20 cellular contexts compared by ENCODE assay signal in the genomic region with DNA sequence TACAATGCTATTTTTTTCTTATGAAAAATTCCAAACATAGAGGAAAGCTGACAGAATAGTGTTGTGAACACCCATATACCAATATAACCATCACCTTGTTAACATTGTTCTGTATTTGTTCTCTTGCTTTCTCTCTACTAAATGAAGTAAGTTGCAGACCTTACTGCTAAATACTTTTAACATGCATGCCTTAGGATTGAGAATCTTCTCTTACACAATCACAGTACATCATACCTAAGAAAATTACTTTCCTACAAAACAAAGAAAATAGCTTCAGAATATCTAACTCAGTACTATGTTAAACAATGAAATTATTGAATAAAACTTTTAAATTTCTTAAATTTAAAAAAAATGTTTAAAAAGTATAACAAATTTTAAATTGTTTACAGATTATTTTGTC.
A peak's percentile ranks its signal among the peaks of the same experiment; 100 is the strongest.
DNase-seq lines count a peak whose midpoint lies in the region; ATAC-seq, FAIRE-seq and TF ChIP-seq lines count a peak whose summit lies in the region.
"Had no signal": no experiment of that assay in that cellular context is flagged by ENCODE, and none has a peak within 500 bp of the region (broad histone marks: within the 10 kb centered on the region; RNA-seq: fewer than 3 reads in every experiment).

No MANE protein-coding gene starts in this region.

- H3K4me1 Mint-ChIP-seq in activated CD4-positive, alpha-beta T cell treated with anti-CD3 and anti-CD28 coated beads, Interleukin-2, amount 10 ng/mL, durations not matched to agents 7 days and 5 days, result no peaks in the 10 kb centered on the region

- CTCF ChIA-PET in activated CD4-positive, alpha-beta T cell treated with anti-CD3 and anti-CD28 coated beads, Interleukin-2, amount 10 ng/mL, durations not matched to agents 7 days and 5 days (lab: Charles Lee), result no interaction called here

- TF ChIP-seq POLR2A in prostate gland (IDR thresholded peaks at IDR 0.05), result no peak

- TF ChIP-seq CTCF in fibroblast of pulmonary artery (IDR thresholded peaks at IDR 0.05; ENCODE audit: low read length, missing control alignments) (no peak), prostate gland (IDR thresholded peaks at IDR 0.05) (no peak)

- no peak overlapping the region for H3K4me3 Mint-ChIP-seq in activated CD4-positive, alpha-beta T cell treated with anti-CD3 and anti-CD28 coated beads, Interleukin-2, amount 10 ng/mL, durations not matched to agents 7 days and 5 days
- H3K4me3 Mint-ChIP-seq: CD14-positive monocyte had no signal

- DNase-seq in GM19239 (ENCODE audit: insufficient read length, low spot score) (no peak), amniotic epithelial cell (ENCODE audit: low read depth) (peak; percentile 60), fibroblast of pulmonary artery (ENCODE audit: low read depth) (peak; percentile 48), skeletal muscle cell (ENCODE audit: low read depth) (peak; percentile 4), prostate gland (ENCODE audit: low spot score) (no peak), NCI-H128 (lab: John Stamatoyannopoulos, UW; ENCODE audit: unreplicated experiment) (no peak)
- DNase-seq in activated CD4-positive, alpha-beta T cell treated with anti-CD3 and anti-CD28 coated beads, Interleukin-2, amount 10 ng/mL, durations not matched to agents 7 days and 5 days, result no peak
- DNase-seq: ACHN, GF-D8, GOT3, KBM-7, NCI-H1105 treated with DMSO at 0.1 percent for 48 hours, NCI-H1694 treated with DMSO at 0.1 percent for 48 hours, NCI-H748 treated with DMSO at 0.1 percent for 48 hours, PC-9, SJCRH30 had no signal

- H3K27me3 Mint-ChIP-seq in activated CD4-positive, alpha-beta T cell treated with anti-CD3 and anti-CD28 coated beads, Interleukin-2, amount 10 ng/mL, durations not matched to agents 7 days and 5 days, result no peaks in the 10 kb centered on the region

- peaks cover 19% of the 10 kb centered on the region for H3K36me3 Mint-ChIP-seq in activated CD4-positive, alpha-beta T cell treated with anti-CD3 and anti-CD28 coated beads, Interleukin-2, amount 10 ng/mL, durations not matched to agents 7 days and 5 days (ENCODE audit: low read depth)

- H3K4me1 ChIP-seq in prostate gland (replicated peaks), result no peaks in the 10 kb centered on the region
- H3K4me1 ChIP-seq: SJCRH30 had no signal

- no peaks in the 10 kb centered on the region for H3K36me3 ChIP-seq in prostate gland

- H3K27ac ChIP-seq in prostate gland, result no peak overlapping the region
- H3K27ac ChIP-seq: PC-9, SJCRH30 had no signal

- no peaks in the 10 kb centered on the region for H3K27me3 ChIP-seq in prostate gland (replicated peaks; ENCODE audit: insufficient read depth)
- H3K27me3 ChIP-seq: SJCRH30 had no signal

- no peak overlapping the region for H3K4me3 ChIP-seq in fibroblast of pulmonary artery (replicated peaks; ENCODE audit: low read depth, low read length)
- no peak overlapping the region for H3K4me3 ChIP-seq in skeletal muscle cell (ENCODE audit: low read depth, low read length)
- no peak overlapping the region for H3K4me3 ChIP-seq in prostate gland
- H3K4me3 ChIP-seq: GM12878, PC-9, SJCRH30 had no signal

- intact Hi-C loops in prostate gland (cut with DNase I), result no loop called here

- no peaks in the 10 kb centered on the region for H3K9me3 Mint-ChIP-seq in activated CD4-positive, alpha-beta T cell treated with anti-CD3 and anti-CD28 coated beads, Interleukin-2, amount 10 ng/mL, durations not matched to agents 7 days and 5 days

- FAIRE-seq in GM19239 (lab: Jason Lieb, UNC), result peak; percentile 44
- FAIRE-seq: GM12878 had no signal

- no peak overlapping the region for H3K27ac Mint-ChIP-seq in activated CD4-positive, alpha-beta T cell treated with anti-CD3 and anti-CD28 coated beads, Interleukin-2, amount 10 ng/mL, durations not matched to agents 7 days and 5 days
- H3K27ac Mint-ChIP-seq: CD14-positive monocyte had no signal

- no peaks in the 10 kb centered on the region for H3K9me3 ChIP-seq in prostate gland
- H3K9me3 ChIP-seq: SJCRH30 had no signal

- POLR2A ChIA-PET in activated CD4-positive, alpha-beta T cell treated with anti-CD3 and anti-CD28 coated beads, Interleukin-2, amount 10 ng/mL, durations not matched to agents 7 days and 5 days (lab: Charles Lee), result no interaction called here

- ATAC-seq in HG03135 (IDR thresholded peaks at IDR 0.05; ENCODE audit: unreplicated experiment), result no peak
- ATAC-seq: GM12878, HCT116 had no signal

Comparison
In these comparisons a context has a peak if more than half of its experiments do, and no peak if none do; other contexts are left out.
1. DNase-seq: peak in amniotic epithelial cell (single experiment), fibroblast of pulmonary artery (single experiment) and skeletal muscle cell (single experiment); none in GM19239 (single experiment), activated CD4-positive, alpha-beta T cell treated with anti-CD3 and anti-CD28 coated beads, Interleukin-2, amount 10 ng/mL, durations not matched to agents 7 days and 5 days (single experiment), prostate gland (single experiment) and NCI-H128 (single experiment).